In genomic region chr5:14190194-14191164, GRCh38 we compare ENCODE assay signal across 8 cellular contexts. TPM values are rescaled to one million over a fixed set of nuclear protein-coding genes. Genes with fewer than 3 reads are reported as not detected.
DNase-seq lines count a peak whose midpoint lies in the region; ATAC-seq and TF ChIP-seq lines count a peak whose summit lies in the region.

No MANE protein-coding gene starts in this region.

- peak overlapping the region; percentile 72 for H3K9ac ChIP-seq in smooth muscle cell (ENCODE audit: low read depth)

- peak overlapping the region; percentile 80 for H3K4me2 ChIP-seq in smooth muscle cell

- DNase-seq in HK-2 (ENCODE audit: unreplicated experiment): peak; percentile 76
- peak; percentile 74 for DNase-seq in SW480 (ENCODE audit: low spot score)
- no peak for DNase-seq in heart left ventricle
- no peak for DNase-seq in smooth muscle cell (lab: John Stamatoyannopoulos, UW; ENCODE audit: unreplicated experiment)
- DNase-seq in NCI-H1930 (lab: John Stamatoyannopoulos, UW): no peak
- DNase-seq in activated naive CD4-positive, alpha-beta T cell treated with anti-CD3 and anti-CD28 coated beads, Interleukin-2, amount 50 U/mL, for 16 hours: no peak

- WGBS in heart left ventricle, 4 donors: 37 to 50% (median 38%) methylated on average over 13 of the region's 13 CpGs
- WGBS in smooth muscle cell (ENCODE audit: low lambda C conversion rate): 37% methylated on average over 13 of the region's 13 CpGs

- peak overlapping the region in 11 of 12 donors; percentile 10 to 90 (median 56) for H3K27ac ChIP-seq in heart left ventricle
- H3K27ac ChIP-seq in smooth muscle cell (ENCODE audit: low read depth): peak overlapping the region; percentile 96

- intact Hi-C loops in heart left ventricle (cut with DNase I): loop anchor here in 2 of 10 donors (10.0 kb wide), 1 partner anchor 46 kb away; the partner anchor contains the start of gene TRIO (in 2 of the 2)

- H4K20me1 ChIP-seq in smooth muscle cell (ENCODE audit: low read depth): peaks cover 28% of the 10 kb centered on the region

- H3K4me1 ChIP-seq in heart left ventricle (peaks cover 13 to 81% (median 53%) of the 10 kb centered on the region in 12 donors), smooth muscle cell (ENCODE audit: low read depth) (peaks cover 37% of the 10 kb centered on the region)

- H3K9me3 ChIP-seq in heart left ventricle (no peaks in the 10 kb centered on the region), smooth muscle cell (replicated peaks; ENCODE audit: low read depth) (no peaks in the 10 kb centered on the region)

- no peaks in the 10 kb centered on the region for H3K27me3 ChIP-seq in heart left ventricle
- H3K27me3 ChIP-seq in smooth muscle cell (ENCODE audit: low read depth): no peaks in the 10 kb centered on the region

- TF ChIP-seq POLR2A in heart left ventricle (IDR thresholded peaks at IDR 0.05): no peak

- H3F3A ChIP-seq in smooth muscle cell (ENCODE audit: low read depth): peaks cover 29% of the 10 kb centered on the region

- no peak overlapping the region for H2AFZ ChIP-seq in smooth muscle cell (ENCODE audit: low read depth)

- H3K36me3 ChIP-seq in heart left ventricle: no peaks in the 10 kb centered on the region
- no peaks in the 10 kb centered on the region for H3K36me3 ChIP-seq in smooth muscle cell (ENCODE audit: low read depth)

- peaks cover 91% of the 10 kb centered on the region for H3K79me2 ChIP-seq in smooth muscle cell (ENCODE audit: low read depth)

- H3K4me3 ChIP-seq in heart left ventricle (peak overlapping the region in 4 of 12 donors; percentile 3 to 23 (median 10)), smooth muscle cell (no peak overlapping the region)

- ATAC-seq in heart left ventricle: peak; percentile 47 to 86 (median 74)
- no peak for ATAC-seq in HG03175 (IDR thresholded peaks at IDR 0.05; ENCODE audit: unreplicated experiment)
- no peak for ATAC-seq in GM21526 (IDR thresholded peaks at IDR 0.05; ENCODE audit: low FRiP score, unreplicated experiment)

- no peak for TF ChIP-seq CTCF in heart left ventricle (IDR thresholded peaks at IDR 0.05)
- TF ChIP-seq CTCF in smooth muscle cell (IDR thresholded peaks at IDR 0.05; ENCODE audit: borderline replicate concordance, insufficient read depth, poor library complexity, severe bottlenecking): no peak

RNA-seq across cellular contexts. Expression of gene TRIO, which starts 47.3 kb away (rescaled TPM):
- total RNA-seq in heart left ventricle: 10 to 100 TPM; 45.4 to 99.1 (median 63.2) TPM
- 10 to 100 TPM; 35.2 to 50.9 TPM for polyA plus RNA-seq in heart left ventricle
- 109 and 118 TPM in 2 replicates for total RNA-seq in smooth muscle cell
- 10.2 and 30.3 TPM in 2 replicates for polyA plus RNA-seq in smooth muscle cell

Comparison
In these comparisons a context has a peak if more than half of its experiments do, and no peak if none do; other contexts are left out.
1. DNase-seq: peak in HK-2 (single experiment) and SW480 (single experiment); none in heart left ventricle (0 of 5), smooth muscle cell (single experiment), NCI-H1930 (0 of 2) and activated naive CD4-positive, alpha-beta T cell treated with anti-CD3 and anti-CD28 coated beads, Interleukin-2, amount 50 U/mL, for 16 hours (single experiment).
2. ATAC-seq: peak in heart left ventricle (4 of 4); none in HG03175 (single experiment) and GM21526 (single experiment).